19 cellular contexts compared by ENCODE assay signal in genomic region chr9:79813262-79813646, GRCh38.
DNase-seq lines count a peak whose midpoint lies in the region; ATAC-seq lines count a peak whose summit lies in the region.
"Had no signal": no experiment of that assay in that cellular context is flagged by ENCODE, and none has a peak within 500 bp of the region (broad histone marks: within the 10 kb centered on the region; RNA-seq: fewer than 3 reads in every experiment).

No MANE protein-coding gene starts in this region.

- peaks cover 34% of the 10 kb centered on the region for H3K4me1 Mint-ChIP-seq in T-helper 1 cell treated with Interleukin-12 subunit alpha and Interleukin-12 subunit beta and Interleukin-4 antibody, amounts not matched to agents 30 μg/mL and 1 μg/mL, for 36 hours (ENCODE audit: low read depth)
- peaks cover 13 to 23% (median 17%) of the 10 kb centered on the region in 4 donors for H3K4me1 Mint-ChIP-seq in CD4-positive, alpha-beta memory T cell
- H3K4me1 Mint-ChIP-seq in T-cell (peaks cover 26 to 31% (median 31%) of the 10 kb centered on the region in 3 donors), immature natural killer cell (peaks cover 20 to 30% of the 10 kb centered on the region in 2 donors)

- intact Hi-C loops in CD4-positive, alpha-beta memory T cell (cut with micrococcal nuclease) = no loop called here

- DNase-seq in T-helper 1 cell = no peak
- no peak for DNase-seq in CD4-positive, alpha-beta memory T cell
- no peak for DNase-seq in T-cell
- no peak for DNase-seq in immature natural killer cell
- no peak for DNase-seq in GDM1 (lab: John Stamatoyannopoulos, UW)
- no peak for DNase-seq in NOMO-1 treated with dmso at 0.1 percent for 144 hours (lab: John Stamatoyannopoulos, UW; ENCODE audit: unreplicated experiment)
- DNase-seq: 8988T; gastrocnemius medialis; NCI-H187; NCI-H524; PC-3; stimulated activated CD4-positive, alpha-beta T cell treated with anti-CD3 and anti-CD28 coated beads, Interleukin-4, amount 100 ng/mL, for 24 hours had no signal

- peak overlapping the region; percentile 67 for H3K27ac Mint-ChIP-seq in T-helper 1 cell treated with Interleukin-12 subunit alpha and Interleukin-12 subunit beta and Interleukin-4 antibody, amounts not matched to agents 30 μg/mL and 1 μg/mL, for 36 hours
- H3K27ac Mint-ChIP-seq in CD4-positive, alpha-beta memory T cell = peak overlapping the region in 1 of 7 donors; percentile 5
- H3K27ac Mint-ChIP-seq in T-cell (no peak overlapping the region), immature natural killer cell (peak overlapping the region in 4 of 6 donors; percentile 45 to 90 (median 70))
- H3K27ac Mint-ChIP-seq: type B pancreatic cell had no signal

- H3K27ac ChIP-seq in CD4-positive, alpha-beta memory T cell (ENCODE audit: low read depth, low read length) = no peak overlapping the region
- H3K27ac ChIP-seq: ascending aorta, gastrocnemius medialis had no signal

- H3K9me3 Mint-ChIP-seq in T-helper 1 cell treated with Interleukin-12 subunit alpha and Interleukin-12 subunit beta and Interleukin-4 antibody, amounts not matched to agents 30 μg/mL and 1 μg/mL, for 36 hours = no peaks in the 10 kb centered on the region
- H3K9me3 Mint-ChIP-seq in CD4-positive, alpha-beta memory T cell = no peaks in the 10 kb centered on the region
- H3K9me3 Mint-ChIP-seq in T-cell (no peaks in the 10 kb centered on the region), immature natural killer cell (no peaks in the 10 kb centered on the region)
- H3K9me3 Mint-ChIP-seq: type B pancreatic cell had no signal

- peaks cover 6% of the 10 kb centered on the region for H3K27me3 Mint-ChIP-seq in T-helper 1 cell treated with Interleukin-12 subunit alpha and Interleukin-12 subunit beta and Interleukin-4 antibody, amounts not matched to agents 30 μg/mL and 1 μg/mL, for 36 hours (ENCODE audit: low read depth)
- H3K27me3 Mint-ChIP-seq in CD4-positive, alpha-beta memory T cell = peaks cover 1 to 6% of the 10 kb centered on the region in 2 donors
- no peaks in the 10 kb centered on the region for H3K27me3 Mint-ChIP-seq in T-cell
- H3K27me3 Mint-ChIP-seq in immature natural killer cell (ENCODE audit: low read depth in 3 of 3) = peaks cover 0 to 4% (median 2%) of the 10 kb centered on the region in 3 donors

- H3K4me3 Mint-ChIP-seq in T-helper 1 cell treated with Interleukin-12 subunit alpha and Interleukin-12 subunit beta and Interleukin-4 antibody, amounts not matched to agents 30 μg/mL and 1 μg/mL, for 36 hours = peak overlapping the region; percentile 78
- H3K4me3 Mint-ChIP-seq in CD4-positive, alpha-beta memory T cell = peak overlapping the region; percentile 77 to 89 (median 83)
- peak overlapping the region; percentile 61 to 79 (median 70) for H3K4me3 Mint-ChIP-seq in T-cell
- peak overlapping the region; percentile 83 to 88 (median 84) for H3K4me3 Mint-ChIP-seq in immature natural killer cell
- H3K4me3 Mint-ChIP-seq: type B pancreatic cell had no signal

- no peaks in the 10 kb centered on the region for H3K36me3 ChIP-seq in CD4-positive, alpha-beta memory T cell (ENCODE audit: insufficient read depth, low read length)
- H3K36me3 ChIP-seq: ascending aorta, gastrocnemius medialis had no signal

- CTCF ChIA-PET in CD4-positive, alpha-beta memory T cell (lab: Charles Lee; ENCODE audit: partially characterized antibody) = interaction anchor here (1.0 kb wide), 1 partner anchor 242 kb away, joined by 3 read pairs; the partner anchor contains the start of gene TLE4
- CTCF ChIA-PET in T-cell (lab: Charles Lee) = no interaction called here

- POLR2A ChIA-PET in CD4-positive, alpha-beta memory T cell (lab: Charles Lee; ENCODE audit: partially characterized antibody) = no interaction called here
- POLR2A ChIA-PET in T-cell (lab: Charles Lee) = no interaction called here

- H3K4me3 ChIP-seq in CD4-positive, alpha-beta memory T cell (ENCODE audit: low read length in 2 of 2) = no peak overlapping the region
- H3K4me3 ChIP-seq: lung had no signal

- H3K4me1 ChIP-seq in CD4-positive, alpha-beta memory T cell (ENCODE audit: insufficient read depth, low read length) = peaks cover 21% of the 10 kb centered on the region
- H3K4me1 ChIP-seq: ascending aorta had no signal

- H3K36me3 Mint-ChIP-seq in T-helper 1 cell treated with Interleukin-12 subunit alpha and Interleukin-12 subunit beta and Interleukin-4 antibody, amounts not matched to agents 30 μg/mL and 1 μg/mL, for 36 hours (ENCODE audit: low read depth) = no peaks in the 10 kb centered on the region
- no peaks in the 10 kb centered on the region for H3K36me3 Mint-ChIP-seq in CD4-positive, alpha-beta memory T cell
- no peaks in the 10 kb centered on the region for H3K36me3 Mint-ChIP-seq in T-cell
- H3K36me3 Mint-ChIP-seq in immature natural killer cell = no peaks in the 10 kb centered on the region
- H3K36me3 Mint-ChIP-seq: type B pancreatic cell had no signal

- H3K27me3 ChIP-seq in CD4-positive, alpha-beta memory T cell (ENCODE audit: insufficient read depth, low read length) = no peaks in the 10 kb centered on the region
- H3K27me3 ChIP-seq: ascending aorta, gastrocnemius medialis had no signal

- no peaks in the 10 kb centered on the region for H3K9me3 ChIP-seq in CD4-positive, alpha-beta memory T cell (ENCODE audit: control insufficient read depth in 1 of 2, low read length in 2 of 2)
- H3K9me3 ChIP-seq: ascending aorta, gastrocnemius medialis had no signal

- no peak for ATAC-seq in T-cell (replicated peaks in 1 of 4)
- no peak for ATAC-seq in GM19395 (IDR thresholded peaks at IDR 0.05; ENCODE audit: unreplicated experiment)
- ATAC-seq: gastrocnemius medialis, PC-3, sciatic nerve, SK-N-SH treated with all-trans-retinoic acid at 6 μM for 48 hours had no signal

Comparison
In these comparisons a context has a peak if more than half of its experiments do, and no peak if none do; other contexts are left out.
1. H3K27ac Mint-ChIP-seq: peak in T-helper 1 cell treated with Interleukin-12 subunit alpha and Interleukin-12 subunit beta and Interleukin-4 antibody, amounts not matched to agents 30 μg/mL and 1 μg/mL, for 36 hours (single experiment) and immature natural killer cell (4 of 6); none in T-cell (0 of 2).
2. Peak in every context shown above with its lines, with median percentiles within 50 percentile points of each other: H3K4me3 Mint-ChIP-seq.